Comparison of ENCODE assay signal across 1 cellular context in the genomic region with DNA sequence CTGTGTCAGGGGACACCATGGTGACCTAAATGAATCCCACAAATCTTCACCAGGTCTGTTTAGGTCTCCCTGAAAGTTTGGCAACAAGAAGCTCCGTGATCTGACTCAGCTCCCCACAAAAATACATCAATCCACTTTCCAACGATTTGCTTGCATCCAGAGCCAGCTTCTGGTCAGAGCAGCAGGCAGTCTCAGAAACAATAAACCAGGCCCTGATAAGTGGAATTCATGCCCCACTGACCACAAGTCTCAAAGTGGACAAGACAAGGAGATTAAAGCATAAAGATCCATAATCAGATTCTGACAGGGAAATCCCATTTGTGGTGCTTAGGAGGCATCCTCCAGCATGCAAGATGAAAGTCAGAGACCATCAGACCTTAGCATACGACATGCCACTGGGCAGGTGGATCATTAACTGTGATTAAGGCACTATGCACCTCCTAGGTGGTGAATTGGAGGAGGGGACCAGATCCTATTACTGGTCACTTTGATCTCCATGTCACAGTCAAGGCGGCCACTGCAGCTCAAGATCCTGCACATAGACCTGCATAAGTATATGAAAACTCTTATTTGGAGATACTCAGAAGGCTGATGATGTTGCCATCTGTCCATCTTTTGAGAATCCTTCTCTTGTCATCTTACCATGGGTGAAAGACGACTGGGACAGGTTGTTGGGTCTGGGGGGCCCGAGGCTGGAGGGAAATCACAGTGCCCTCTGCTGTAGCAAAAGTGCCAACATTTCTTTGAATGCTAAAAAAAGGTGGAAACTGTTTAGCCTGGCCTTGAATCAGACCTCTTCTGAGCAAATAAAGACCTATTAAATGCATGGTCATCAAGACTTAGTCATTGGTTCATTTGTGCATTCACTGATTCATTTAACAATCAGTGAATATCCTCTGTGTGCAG.
TF ChIP-seq lines count a peak whose summit lies in the region.

No MANE protein-coding gene starts in this region.

TF ChIP-seq in WTC11, 78 proteins besides CTCF, POLR2A, EP300 and RAD21 (continued from another document):
- TF ChIP-seq ATF2 (CRISPR knock-in tag; IDR thresholded peaks at IDR 0.05; ENCODE audit: borderline replicate concordance, low read depth): no peak
TF ChIP-seq in WTC11: peak in this region for 0.
